10 cellular contexts compared by ENCODE assay signal in the genomic region with DNA sequence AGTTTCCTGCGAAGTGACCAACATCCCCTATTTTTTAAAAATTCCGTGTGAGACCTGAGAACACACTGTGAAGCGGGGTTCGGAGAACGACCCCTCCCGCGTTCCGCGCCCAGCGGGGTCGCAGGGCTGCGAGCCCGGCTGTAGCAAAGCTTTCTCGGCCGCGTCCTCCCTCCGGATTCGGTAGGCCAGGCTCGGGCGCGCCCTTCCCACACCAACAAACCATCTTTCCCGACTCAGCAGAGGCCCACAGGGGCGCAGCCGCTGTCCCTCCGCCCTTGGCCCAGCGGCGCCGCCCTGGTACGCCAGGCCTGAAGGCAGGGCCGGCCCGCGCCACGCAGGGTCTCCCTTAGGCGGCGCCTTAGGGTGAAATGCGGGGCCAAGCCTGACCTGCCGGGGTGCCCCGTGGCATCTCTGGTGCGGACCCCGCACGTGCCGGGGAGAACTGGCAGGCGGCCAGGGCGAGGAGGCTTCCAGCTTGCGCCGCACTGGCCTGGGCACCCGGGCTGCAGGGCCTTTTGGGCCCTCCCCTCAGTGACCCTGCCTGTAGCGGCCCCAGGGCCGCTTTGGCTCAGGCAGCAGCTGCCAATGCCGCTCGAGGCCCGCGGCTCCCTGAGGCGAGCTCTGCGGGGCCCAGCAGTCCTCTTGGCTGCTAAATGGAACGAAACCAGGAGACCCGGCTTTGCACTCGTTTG. TPM values are rescaled to one million over a fixed set of nuclear protein-coding genes. Genes with fewer than 3 reads are reported as not detected.
A peak's percentile ranks its signal among the peaks of the same experiment; 100 is the strongest.
DNase-seq lines count a peak whose midpoint lies in the region; ATAC-seq and TF ChIP-seq lines count a peak whose summit lies in the region.
"Had no signal": no experiment of that assay in that cellular context is flagged by ENCODE, and none has a peak within 500 bp of the region (broad histone marks: within the 10 kb centered on the region; RNA-seq: fewer than 3 reads in every experiment).

No MANE protein-coding gene starts in this region.

- peak; percentile 27 to 30 for ATAC-seq in activated T-cell treated with anti-CD3 and anti-CD28 coated beads, Interleukin-2, amount 50 U/mL, for 72 hours (replicated peaks in 1 of 2)
- peak; percentile 11 for ATAC-seq in stimulated activated effector memory CD8-positive, alpha-beta T cell treated with anti-CD3 and anti-CD28 coated beads, Interleukin-12 subunit alpha, Interleukin-12 subunit beta, amount 100 ng/mL, for 72 hours

- no peak overlapping the region for H4K8ac ChIP-seq in H9 (replicated peaks; ENCODE audit: insufficient read length, low read depth, low read length)

- no peaks in the 10 kb centered on the region for H4K20me1 ChIP-seq in H9 (ENCODE audit: control insufficient read depth, insufficient read depth, insufficient read length)

- H2AFZ ChIP-seq in H9 (ENCODE audit: low read length), result no peak overlapping the region

- no peak overlapping the region for H2BK12ac ChIP-seq in H9 (ENCODE audit: insufficient read length, low read depth, low read length)

- peaks cover 31% of the 10 kb centered on the region for H3K23me2 ChIP-seq in H9 (ENCODE audit: insufficient read length, low read depth, low read length, poor library complexity, severe bottlenecking)

- no CpG with 5 or more reads among the region's 58 CpGs for WGBS in H9 (ENCODE audit: extremely low coverage, insufficient read length, low lambda C conversion rate)

- H3K4me1 ChIP-seq in H9 (ENCODE audit: insufficient read depth, low read length), result peaks cover 10% of the 10 kb centered on the region; the same call in 1 of the 2 replicates

- H3K18ac ChIP-seq in H9 (ENCODE audit: insufficient read length, low read depth, low read length), result no peak overlapping the region

- H2BK120ac ChIP-seq in H9 (ENCODE audit: low read depth, low read length, poor library complexity, severe bottlenecking), result no peak overlapping the region

- peaks cover 45 to 51% of the 10 kb centered on the region in 2 experiments for H3K4me1 Mint-ChIP-seq in H9
- H3K4me1 Mint-ChIP-seq in activated T-cell treated with anti-CD3 and anti-CD28 coated beads, Interleukin-2, amount 50 U/mL, for 72 hours (ENCODE audit: low read depth), result peaks cover 53% of the 10 kb centered on the region
- H3K4me1 Mint-ChIP-seq in stimulated activated effector memory CD8-positive, alpha-beta T cell treated with anti-CD3 and anti-CD28 coated beads, Interleukin-12 subunit alpha, Interleukin-12 subunit beta, amount 100 ng/mL, for 72 hours, result peaks cover 48% of the 10 kb centered on the region

- H3K9ac ChIP-seq in H9 (ENCODE audit: extremely low read depth, insufficient read length, low read length), result no peak overlapping the region

- H3K4me2 ChIP-seq in H9 (ENCODE audit: insufficient read depth, insufficient read length, low read length), result peak overlapping the region; percentile 74

- H3T11ph ChIP-seq in H9 (ENCODE audit: low read length), result no peak overlapping the region

- H2BK5ac ChIP-seq in H9 (ENCODE audit: insufficient read length, low read length), result no peak overlapping the region

- no peak overlapping the region for H3K4ac ChIP-seq in H9 (ENCODE audit: low read depth, low read length)

- H4K91ac ChIP-seq in H9 (ENCODE audit: insufficient read length, low read depth, low read length), result no peak overlapping the region

- H3K36me3 Mint-ChIP-seq in H9 (ENCODE audit: insufficient read depth in 1 of 3, low read depth in 3 of 3), result peaks cover 0 to 2% (median 0%) of the 10 kb centered on the region in 3 experiments; a peak in 2 of 7 replicates
- peaks cover 1 to 2% of the 10 kb centered on the region in 2 donors for H3K36me3 Mint-ChIP-seq in activated T-cell treated with anti-CD3 and anti-CD28 coated beads, Interleukin-2, amount 50 U/mL, for 72 hours (ENCODE audit: insufficient read depth in 2 of 2)
- no peaks in the 10 kb centered on the region for H3K36me3 Mint-ChIP-seq in stimulated activated effector memory CD8-positive, alpha-beta T cell treated with anti-CD3 and anti-CD28 coated beads, Interleukin-12 subunit alpha, Interleukin-12 subunit beta, amount 100 ng/mL, for 72 hours

- no peaks in the 10 kb centered on the region for H3K79me1 ChIP-seq in H9 (ENCODE audit: insufficient read depth, low read depth, low read length, poor library complexity, severe bottlenecking)

- no peak overlapping the region for H3K14ac ChIP-seq in H9 (ENCODE audit: insufficient read depth, low read length)

- H3K4me3 Mint-ChIP-seq in H9, result peak overlapping the region; percentile 42 to 76
- H3K4me3 Mint-ChIP-seq in activated T-cell treated with anti-CD3 and anti-CD28 coated beads, Interleukin-2, amount 50 U/mL, for 72 hours, result peak overlapping the region; percentile 63 to 85
- peak overlapping the region; percentile 52 for H3K4me3 Mint-ChIP-seq in stimulated activated effector memory CD8-positive, alpha-beta T cell treated with anti-CD3 and anti-CD28 coated beads, Interleukin-12 subunit alpha, Interleukin-12 subunit beta, amount 100 ng/mL, for 72 hours

- H3K27ac ChIP-seq in H9 (ENCODE audit: insufficient read length, low read depth, low read length), result no peak overlapping the region
- H3K27ac ChIP-seq: ovary had no signal

- no peak overlapping the region for H2BK15ac ChIP-seq in H9 (ENCODE audit: low read depth, low read length)

- H3K27me3 Mint-ChIP-seq in H9 (ENCODE audit: low read depth), result peaks cover 99% of the 10 kb centered on the region
- H3K27me3 Mint-ChIP-seq in activated T-cell treated with anti-CD3 and anti-CD28 coated beads, Interleukin-2, amount 50 U/mL, for 72 hours (ENCODE audit: low read depth), result peaks cover 81% of the 10 kb centered on the region

- peaks cover 61% of the 10 kb centered on the region for H3K27me3 ChIP-seq in H9 (ENCODE audit: insufficient read depth, low read length)

- TF ChIP-seq CTCF in H9 (conservative IDR thresholded peaks at IDR 0.05), result no peak; the same call in 2 of the 3 replicates

- H3K9me3 Mint-ChIP-seq in H9, result peaks cover 0 to 9% of the 10 kb centered on the region in 2 experiments; a peak in 1 of 5 replicates
- H3K9me3 Mint-ChIP-seq in activated T-cell treated with anti-CD3 and anti-CD28 coated beads, Interleukin-2, amount 50 U/mL, for 72 hours, result no peaks in the 10 kb centered on the region
- no peaks in the 10 kb centered on the region for H3K9me3 Mint-ChIP-seq in stimulated activated effector memory CD8-positive, alpha-beta T cell treated with anti-CD3 and anti-CD28 coated beads, Interleukin-12 subunit alpha, Interleukin-12 subunit beta, amount 100 ng/mL, for 72 hours

- H3K23ac ChIP-seq in H9 (ENCODE audit: insufficient read length, low read depth, low read length), result no peak overlapping the region

- no peak overlapping the region for H2AK5ac ChIP-seq in H9 (ENCODE audit: insufficient read length, low read length)

- no peak overlapping the region for H3K56ac ChIP-seq in H9 (ENCODE audit: insufficient read length, low read depth, low read length)

- DNase-seq in H9, result peak; percentile 58
- peak; percentile 24 to 29 for DNase-seq in activated T-cell treated with anti-CD3 and anti-CD28 coated beads, Interleukin-2, amount 50 U/mL, for 72 hours
- DNase-seq in left kidney (ENCODE audit: low read depth, low spot score), result peak; percentile 73
- no peak for DNase-seq in stimulated activated effector memory CD8-positive, alpha-beta T cell treated with anti-CD3 and anti-CD28 coated beads, Interleukin-12 subunit alpha, Interleukin-12 subunit beta, amount 100 ng/mL, for 72 hours (ENCODE audit: low spot score in 2 of 2)
- no peak for DNase-seq in GM19240 (ENCODE audit: insufficient read length, low spot score)
- DNase-seq in central memory CD4-positive, alpha-beta T cell, result no peak
- DNase-seq in COLO668 (lab: John Stamatoyannopoulos, UW; ENCODE audit: unreplicated experiment), result no peak
- DNase-seq: dorsolateral prefrontal cortex, NCI-H446 treated with DMSO at 0.1 percent for 48 hours had no signal

- no peak overlapping the region for H3K27ac Mint-ChIP-seq in H9
- no peak overlapping the region for H3K27ac Mint-ChIP-seq in activated T-cell treated with anti-CD3 and anti-CD28 coated beads, Interleukin-2, amount 50 U/mL, for 72 hours
- H3K27ac Mint-ChIP-seq in stimulated activated effector memory CD8-positive, alpha-beta T cell treated with anti-CD3 and anti-CD28 coated beads, Interleukin-12 subunit alpha, Interleukin-12 subunit beta, amount 100 ng/mL, for 72 hours, result no peak overlapping the region

- no peak overlapping the region for H2BK20ac ChIP-seq in H9 (ENCODE audit: low read depth, low read length, poor library complexity, severe bottlenecking)

- H4K5ac ChIP-seq in H9 (ENCODE audit: insufficient read length, low read depth, low read length), result no peak overlapping the region

- no peaks in the 10 kb centered on the region for H3K79me2 ChIP-seq in H9 (ENCODE audit: insufficient read depth, low read length)

- no peaks in the 10 kb centered on the region for H3K9me3 ChIP-seq in H9 (ENCODE audit: control insufficient read depth, low read depth, low read length)
- H3K9me3 ChIP-seq: ovary had no signal

RNA-seq across cellular contexts. Expression of gene OTX1, which starts 8.3 kb away (rescaled TPM):
- total RNA-seq in H9 (2021), result 0.11 and 0.13 TPM in 2 replicates
- under 1 TPM in 1 of 2 donors, not detected in 1; 0.07 TPM for total RNA-seq in activated T-cell treated with anti-CD3 and anti-CD28 coated beads, Interleukin-2, amount 50 U/mL, for 72 hours

Comparison
In these comparisons a context has a peak if more than half of its experiments do, and no peak if none do; other contexts are left out.
1. DNase-seq: peak in H9 (single experiment), activated T-cell treated with anti-CD3 and anti-CD28 coated beads, Interleukin-2, amount 50 U/mL, for 72 hours (2 of 2) and left kidney (single experiment); none in stimulated activated effector memory CD8-positive, alpha-beta T cell treated with anti-CD3 and anti-CD28 coated beads, Interleukin-12 subunit alpha, Interleukin-12 subunit beta, amount 100 ng/mL, for 72 hours (0 of 2), GM19240 (single experiment), central memory CD4-positive, alpha-beta T cell (single experiment) and COLO668 (single experiment).
2. Peak in every context shown above with its lines, with median percentiles within 50 percentile points of each other: H3K4me3 Mint-ChIP-seq.